ENCODE assay signal across 19 cellular contexts in the genomic region with DNA sequence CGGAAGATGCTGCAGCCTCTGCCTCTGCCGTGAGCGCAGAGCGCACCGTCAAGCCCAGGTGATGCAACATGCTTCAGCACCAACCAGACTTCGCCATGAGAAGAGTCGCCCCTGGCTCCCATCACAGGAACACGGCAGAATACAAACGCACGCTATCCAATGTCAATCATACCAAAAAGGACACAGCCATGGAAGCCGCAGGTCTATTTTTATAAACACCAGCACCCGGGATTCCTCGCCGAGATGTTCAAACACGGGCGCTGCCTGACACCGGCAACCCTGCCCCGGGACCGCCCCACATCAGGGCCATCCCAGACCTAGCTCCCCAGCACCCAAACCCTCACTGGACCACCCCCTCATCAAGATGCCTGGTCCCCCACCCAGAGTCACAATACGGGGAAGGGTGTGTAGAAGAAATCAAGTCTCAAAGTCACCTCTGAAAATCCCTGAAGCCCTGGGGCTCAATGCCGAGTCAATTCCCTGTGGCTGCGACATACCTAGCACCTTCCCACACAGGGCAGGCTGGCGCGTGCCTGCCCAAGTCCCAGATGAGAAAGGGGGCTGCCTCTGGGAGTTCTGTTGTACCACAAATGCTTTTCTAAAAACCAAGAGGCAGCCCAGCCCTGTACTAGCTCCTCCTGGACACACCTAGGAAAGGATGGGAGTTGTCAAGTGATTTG.
"Had no signal": no experiment of that assay in that cellular context is flagged by ENCODE, and none has a peak within 500 bp of the region (broad histone marks: within the 10 kb centered on the region; RNA-seq: fewer than 3 reads in every experiment).

No MANE protein-coding gene starts in this region.

- H3K4me3 ChIP-seq: coronary artery, heart left ventricle, tibial nerve had no signal

- H3K4me1 Mint-ChIP-seq: activated CD8-positive, alpha-beta memory T cell treated with anti-CD3 and anti-CD28 coated beads, Interleukin-2, amount 10 ng/mL, durations not matched to agents 7 days and 5 days had no signal

- H3K9me3 ChIP-seq: heart left ventricle, neutrophil, tibial nerve had no signal

- H3K9me3 Mint-ChIP-seq: activated CD4-positive, alpha-beta memory T cell treated with anti-CD3 and anti-CD28 coated beads for 36 hours; activated naive CD4-positive, alpha-beta T cell treated with anti-CD3 and anti-CD28 coated beads, Interleukin-2, amount 10 ng/mL, durations not matched to agents 7 days and 5 days; activated naive CD8-positive, alpha-beta T cell treated with anti-CD3 and anti-CD28 coated beads, Interleukin-2, amount 50 U/mL, for 24 hours; activated T-helper 2 cell treated with anti-CD3 and anti-CD28 coated beads, Interferon-gamma antibody, Interleukin-2, Interleukin-4, amounts not matched to agents 10 μg/mL and 5 μg/mL and 100 μg/mL, durations not matched to agents 14 hours and 24 hours and 36 hours; brain; central memory CD8-positive, alpha-beta T cell; immature natural killer cell; natural killer cell treated with Interleukin-12 subunit alpha and Interleukin-12 subunit beta and Interleukin-15 and Interleukin-18, amount 100 ng/mL, for 72 hours; stimulated activated naive CD8-positive, alpha-beta T cell treated with anti-CD3 and anti-CD28 coated beads, Interleukin-15, Interleukin-2, amounts not matched to agents 100 ng/mL and 50 ng/mL, for 24 hours; T-helper 2 cell treated with Interferon-gamma antibody and Interleukin-4, amounts not matched to agents 5 μg/mL and 100 μg/mL, for 36 hours had no signal

- ATAC-seq: activated CD4-positive, alpha-beta T cell treated with anti-CD3 and anti-CD28 coated beads for 36 hours; activated CD8-positive, alpha-beta memory T cell treated with anti-CD3 and anti-CD28 coated beads, Interleukin-2, amount 10 ng/mL, durations not matched to agents 7 days and 5 days; activated naive CD8-positive, alpha-beta T cell treated with anti-CD3 and anti-CD28 coated beads, Interleukin-2, amount 50 U/mL, for 24 hours had no signal

- H3K27me3 Mint-ChIP-seq: activated CD4-positive, alpha-beta memory T cell treated with anti-CD3 and anti-CD28 coated beads for 36 hours; activated CD4-positive, alpha-beta T cell treated with anti-CD3 and anti-CD28 coated beads for 36 hours; activated CD8-positive, alpha-beta memory T cell treated with anti-CD3 and anti-CD28 coated beads, Interleukin-2, amount 10 ng/mL, durations not matched to agents 7 days and 5 days; activated naive CD4-positive, alpha-beta T cell treated with anti-CD3 and anti-CD28 coated beads, Interleukin-2, amount 10 ng/mL, durations not matched to agents 7 days and 5 days; activated naive CD8-positive, alpha-beta T cell treated with anti-CD3 and anti-CD28 coated beads, Interleukin-2, amount 50 U/mL, for 24 hours; brain; central memory CD8-positive, alpha-beta T cell; natural killer cell treated with Interleukin-12 subunit alpha and Interleukin-12 subunit beta and Interleukin-15 and Interleukin-18, amount 100 ng/mL, for 72 hours; stimulated activated naive CD8-positive, alpha-beta T cell treated with anti-CD3 and anti-CD28 coated beads, Interleukin-15, Interleukin-2, amounts not matched to agents 100 ng/mL and 50 ng/mL, for 24 hours had no signal

- H3K4me3 Mint-ChIP-seq: activated CD4-positive, alpha-beta memory T cell treated with anti-CD3 and anti-CD28 coated beads for 36 hours; activated CD4-positive, alpha-beta T cell treated with anti-CD3 and anti-CD28 coated beads for 36 hours; activated CD8-positive, alpha-beta memory T cell treated with anti-CD3 and anti-CD28 coated beads, Interleukin-2, amount 10 ng/mL, durations not matched to agents 7 days and 5 days; activated naive CD4-positive, alpha-beta T cell treated with anti-CD3 and anti-CD28 coated beads, Interleukin-2, amount 10 ng/mL, durations not matched to agents 7 days and 5 days; activated naive CD8-positive, alpha-beta T cell treated with anti-CD3 and anti-CD28 coated beads, Interleukin-2, amount 50 U/mL, for 24 hours; brain; central memory CD8-positive, alpha-beta T cell; immature natural killer cell; natural killer cell treated with Interleukin-12 subunit alpha and Interleukin-12 subunit beta and Interleukin-15 and Interleukin-18, amount 100 ng/mL, for 72 hours; stimulated activated naive CD8-positive, alpha-beta T cell treated with anti-CD3 and anti-CD28 coated beads, Interleukin-15, Interleukin-2, amounts not matched to agents 100 ng/mL and 50 ng/mL, for 24 hours; T-helper 2 cell treated with Interferon-gamma antibody and Interleukin-4, amounts not matched to agents 5 μg/mL and 100 μg/mL, for 36 hours had no signal

- H3K36me3 ChIP-seq: heart left ventricle, neutrophil had no signal

- H3K27ac Mint-ChIP-seq: activated CD4-positive, alpha-beta memory T cell treated with anti-CD3 and anti-CD28 coated beads for 36 hours; activated CD4-positive, alpha-beta T cell treated with anti-CD3 and anti-CD28 coated beads for 36 hours; activated CD8-positive, alpha-beta memory T cell treated with anti-CD3 and anti-CD28 coated beads, Interleukin-2, amount 10 ng/mL, durations not matched to agents 7 days and 5 days; activated naive CD4-positive, alpha-beta T cell treated with anti-CD3 and anti-CD28 coated beads, Interleukin-2, amount 10 ng/mL, durations not matched to agents 7 days and 5 days; activated naive CD8-positive, alpha-beta T cell treated with anti-CD3 and anti-CD28 coated beads, Interleukin-2, amount 50 U/mL, for 24 hours; activated T-helper 2 cell treated with anti-CD3 and anti-CD28 coated beads, Interferon-gamma antibody, Interleukin-2, Interleukin-4, amounts not matched to agents 10 μg/mL and 5 μg/mL and 100 μg/mL, durations not matched to agents 14 hours and 24 hours and 36 hours; natural killer cell treated with Interleukin-12 subunit alpha and Interleukin-12 subunit beta and Interleukin-15 and Interleukin-18, amount 100 ng/mL, for 72 hours; stimulated activated naive CD8-positive, alpha-beta T cell treated with anti-CD3 and anti-CD28 coated beads, Interleukin-15, Interleukin-2, amounts not matched to agents 100 ng/mL and 50 ng/mL, for 24 hours; T-helper 2 cell treated with Interferon-gamma antibody and Interleukin-4, amounts not matched to agents 5 μg/mL and 100 μg/mL, for 36 hours had no signal

- H3K27ac ChIP-seq: coronary artery, neutrophil, tibial nerve had no signal

- H3K36me3 Mint-ChIP-seq: activated CD4-positive, alpha-beta memory T cell treated with anti-CD3 and anti-CD28 coated beads for 36 hours; activated CD8-positive, alpha-beta memory T cell treated with anti-CD3 and anti-CD28 coated beads, Interleukin-2, amount 10 ng/mL, durations not matched to agents 7 days and 5 days; immature natural killer cell; natural killer cell treated with Interleukin-12 subunit alpha and Interleukin-12 subunit beta and Interleukin-15 and Interleukin-18, amount 100 ng/mL, for 72 hours had no signal

- DNase-seq: activated CD4-positive, alpha-beta memory T cell treated with anti-CD3 and anti-CD28 coated beads for 36 hours; activated CD4-positive, alpha-beta T cell treated with anti-CD3 and anti-CD28 coated beads for 36 hours; activated CD8-positive, alpha-beta memory T cell treated with anti-CD3 and anti-CD28 coated beads, Interleukin-2, amount 10 ng/mL, durations not matched to agents 7 days and 5 days; activated naive CD4-positive, alpha-beta T cell treated with anti-CD3 and anti-CD28 coated beads, Interleukin-2, amount 10 ng/mL, durations not matched to agents 7 days and 5 days; activated naive CD8-positive, alpha-beta T cell treated with anti-CD3 and anti-CD28 coated beads, Interleukin-2, amount 50 U/mL, for 24 hours; activated T-cell treated with anti-CD3 and anti-CD28 coated beads, Interleukin-2, amount 50 U/mL, for 1 hour; anterior cingulate cortex; immature natural killer cell; retina had no signal

- H3K27me3 ChIP-seq: heart left ventricle, neutrophil, tibial nerve had no signal
